8 cellular contexts compared by ENCODE assay signal in the genomic region with DNA sequence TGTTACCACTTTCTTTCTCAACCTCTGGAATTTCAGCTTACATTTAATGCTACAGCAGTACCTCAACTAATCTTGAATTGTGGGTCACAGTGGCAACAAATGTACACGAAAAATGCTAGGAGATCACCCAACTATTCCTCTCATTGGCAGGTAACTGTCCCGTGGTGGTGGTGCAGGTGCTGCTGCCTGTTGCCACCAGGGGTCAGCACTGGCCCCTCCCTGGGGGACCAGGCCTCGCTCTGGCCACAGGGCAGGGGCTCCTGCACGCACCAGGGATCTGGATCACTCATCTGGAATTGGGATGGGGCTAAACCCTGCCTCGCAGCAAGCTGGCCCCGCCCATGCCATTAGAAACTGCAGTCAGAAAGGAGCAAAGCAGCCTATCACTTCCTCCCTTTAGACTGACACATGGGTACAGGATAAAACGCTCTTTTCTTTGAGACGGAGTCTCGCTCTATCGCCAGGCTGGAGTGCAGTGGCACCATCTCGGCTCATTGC. TPM values are rescaled to one million over a fixed set of nuclear protein-coding genes. Genes with fewer than 3 reads are reported as not detected.
DNase-seq lines count a peak whose midpoint lies in the region; ATAC-seq, FAIRE-seq and TF ChIP-seq lines count a peak whose summit lies in the region.

No MANE protein-coding gene starts in this region.

- peak; percentile 34 for TF ChIP-seq POLR2A in GM12878 (IDR thresholded peaks at IDR 0.05; ENCODE audit: low read depth, low read length)

- CTCF ChIA-PET in GM12878 (lab: Yijun Ruan, JAX) = interaction anchor here (0.5 to 4.1 kb wide), 27 partner anchors 9 to 648 kb away, joined by 3 to 18 read pairs (median 4); a partner anchor contains a TSS

- H3K4me1 Mint-ChIP-seq in T-helper 1 cell treated with Interleukin-12 subunit alpha and Interleukin-12 subunit beta and Interleukin-4 antibody, amounts not matched to agents 30 μg/mL and 1 μg/mL, for 36 hours (ENCODE audit: low read depth) = peaks cover 10% of the 10 kb centered on the region
- H3K4me1 Mint-ChIP-seq in immature natural killer cell = peaks cover 0 to 5% of the 10 kb centered on the region in 2 donors

- peak; percentile 71 for DNase-seq in COLO829 (ENCODE audit: low spot score)
- DNase-seq in GM12878 (ENCODE audit: low read depth, low spot score) = no peak
- peak; percentile 37 to 51 (median 46) for DNase-seq in immature natural killer cell
- DNase-seq in stimulated activated CD4-positive, alpha-beta T cell treated with anti-CD3 and anti-CD28 coated beads, Interleukin-2, amount 100 ng/mL, for 24 hours = peak; percentile 62 to 65
- no peak for DNase-seq in globus pallidus (ENCODE audit: low spot score)

- peaks cover 8% of the 10 kb centered on the region in 2 experiments; a peak in 3 of 4 replicates for H3K36me3 ChIP-seq in GM12878 (ENCODE audit: control insufficient read depth in 2 of 2, insufficient read depth in 2 of 2, low read length in 1 of 2)

- H3K9me3 ChIP-seq in GM12878 (replicated peaks; ENCODE audit: control insufficient read depth, insufficient read depth, low read length) = no peaks in the 10 kb centered on the region

- H3K4me3 Mint-ChIP-seq in T-helper 1 cell treated with Interleukin-12 subunit alpha and Interleukin-12 subunit beta and Interleukin-4 antibody, amounts not matched to agents 30 μg/mL and 1 μg/mL, for 36 hours = no peak overlapping the region
- H3K4me3 Mint-ChIP-seq in immature natural killer cell = no peak overlapping the region

- H3K9me3 Mint-ChIP-seq in T-helper 1 cell treated with Interleukin-12 subunit alpha and Interleukin-12 subunit beta and Interleukin-4 antibody, amounts not matched to agents 30 μg/mL and 1 μg/mL, for 36 hours = no peaks in the 10 kb centered on the region
- H3K9me3 Mint-ChIP-seq in immature natural killer cell = no peaks in the 10 kb centered on the region

- H4K20me1 ChIP-seq in GM12878 (ENCODE audit: control insufficient read depth, insufficient read depth) = no peaks in the 10 kb centered on the region; the same call in 1 of the 2 replicates

- ATAC-seq in HG02798 (IDR thresholded peaks at IDR 0.05; ENCODE audit: poor library complexity, unreplicated experiment) (peak; percentile 34), GM12878 (peak; percentile 93), GM18873 (IDR thresholded peaks at IDR 0.05; ENCODE audit: low FRiP score, unreplicated experiment) (no peak)

- in situ Hi-C loops in GM12878 (cut with MboI) = no loop called here

- 39% methylated on average over 11 of the region's 11 CpGs for WGBS in GM12878 (ENCODE audit: insufficient coverage, insufficient replicate concordance, low lambda C conversion rate, missing lambda C conversion rate)

- H3K27ac ChIP-seq in GM12878 (ENCODE audit: control insufficient read depth, insufficient read depth) = no peak overlapping the region

- H3K27me3 Mint-ChIP-seq in T-helper 1 cell treated with Interleukin-12 subunit alpha and Interleukin-12 subunit beta and Interleukin-4 antibody, amounts not matched to agents 30 μg/mL and 1 μg/mL, for 36 hours (ENCODE audit: low read depth) = no peaks in the 10 kb centered on the region
- peaks cover 2 to 5% (median 4%) of the 10 kb centered on the region in 3 donors for H3K27me3 Mint-ChIP-seq in immature natural killer cell (ENCODE audit: low read depth in 3 of 3)

- POLR2A ChIA-PET in GM12878 (lab: Charles Lee) = interaction anchor here (0.8 to 1.5 kb wide), 3 partner anchors 8 to 32 kb away, joined by 3 to 4 read pairs (median 4); a partner anchor contains a TSS

- TF ChIP-seq RAD21 in GM12878 (IDR thresholded peaks at IDR 0.05; ENCODE audit: insufficient read depth, low read depth, low read length) = peak; percentile 61

- no peak overlapping the region for H3K4me3 ChIP-seq in GM12878

- peak; percentile 96 for FAIRE-seq in GM12878 (lab: Jason Lieb, UNC)

- no peaks in the 10 kb centered on the region for H3K79me2 ChIP-seq in GM12878 (ENCODE audit: control insufficient read depth, insufficient read depth, low read length)

- no peaks in the 10 kb centered on the region for H3K27me3 ChIP-seq in GM12878 (replicated peaks in 1 of 2; ENCODE audit: control insufficient read depth in 2 of 2, insufficient read depth in 2 of 2, low read length in 1 of 2)

- peaks cover 8% of the 10 kb centered on the region for H3K4me1 ChIP-seq in GM12878 (ENCODE audit: control insufficient read depth, insufficient read depth, low read length)

- TF ChIP-seq EP300 in GM12878 (IDR thresholded peaks at IDR 0.05; ENCODE audit: borderline replicate concordance in 1 of 2, control insufficient read depth in 1 of 2, low read depth in 2 of 2, low read length in 2 of 2) = no peak

- peaks cover 4% of the 10 kb centered on the region for H3K36me3 Mint-ChIP-seq in T-helper 1 cell treated with Interleukin-12 subunit alpha and Interleukin-12 subunit beta and Interleukin-4 antibody, amounts not matched to agents 30 μg/mL and 1 μg/mL, for 36 hours (ENCODE audit: low read depth)
- H3K36me3 Mint-ChIP-seq in immature natural killer cell = peaks cover 0 to 11% (median 0%) of the 10 kb centered on the region in 3 donors

- H2AFZ ChIP-seq in GM12878 (ENCODE audit: control insufficient read depth, low read depth, low read length) = no peak overlapping the region

- SMC1A ChIA-PET in GM12878 (lab: Charles Lee; ENCODE audit: uncharacterized antibody, unreplicated experiment) = interaction anchor here (0.8 to 4.0 kb wide), 11 partner anchors 12 to 412 kb away, joined by 3 to 15 read pairs (median 4); no protein-coding TSS in a partner anchor

- H3K27ac Mint-ChIP-seq in T-helper 1 cell treated with Interleukin-12 subunit alpha and Interleukin-12 subunit beta and Interleukin-4 antibody, amounts not matched to agents 30 μg/mL and 1 μg/mL, for 36 hours = peak overlapping the region; percentile 28
- peak overlapping the region in 5 of 6 donors; percentile 39 to 68 (median 61) for H3K27ac Mint-ChIP-seq in immature natural killer cell

- RAD21 ChIA-PET in GM12878 (lab: Charles Lee; ENCODE audit: unreplicated experiment) = interaction anchor here (1.1 to 3.8 kb wide), 6 partner anchors 22 to 246 kb away, joined by 3 to 19 read pairs (median 6); no protein-coding TSS in a partner anchor

- no peak overlapping the region for H3K4me2 ChIP-seq in GM12878 (ENCODE audit: control insufficient read depth, insufficient read depth)

- H3K9ac ChIP-seq in GM12878 (ENCODE audit: control insufficient read depth, insufficient read depth, low read length) = no peak overlapping the region

- intact Hi-C loops in GM12878 (cut with micrococcal nuclease; ENCODE audit: unreplicated experiment) = loop anchor here (1.0 kb wide), 1 partner anchor 199 kb away; no protein-coding TSS in a partner anchor

- BruUV-seq in GM12878 (replicated peaks; lab: Mats Ljungman, UMichigan) = no TSS peak

- peak; percentile 86 to 97 (median 95) for TF ChIP-seq CTCF in GM12878 (IDR thresholded peaks at IDR 0.05 in 2 of 3, conservative IDR thresholded peaks at IDR 0.05 in 1 of 3; ENCODE audit: control insufficient read depth in 2 of 3, extremely low read depth in 1 of 3, insufficient read depth in 1 of 3, low read depth in 3 of 3, low read length in 3 of 3)

RNA-seq across cellular contexts. Expression of a gene that starts 6.9 kb away (rescaled TPM):
- total RNA-seq in GM12878 (2013; cell fraction: nucleolus; rRNA removed) = 25.8 and 29.0 TPM in 2 replicates
- total RNA-seq in GM12878 (2014; rRNA removed) = 32.9 and 38.9 TPM in 2 replicates
- total RNA-seq in GM12878 (2014; rRNA removed; fragmentation: Illumina TruSeq; extraction: Trizol) = 25.9 and 27.0 TPM in 2 replicates
- total RNA-seq in GM12878 (2021) = 54.1 and 55.9 TPM in 2 replicates
- polyA plus RNA-seq in GM12878 (2011; ENCODE audit: low read depth) = 37.9 TPM
- polyA plus RNA-seq in GM12878 (2011; rRNA removed) = 35.6 and 54.2 TPM in 2 replicates
- 41.6 and 47.6 TPM in 2 replicates for polyA plus RNA-seq in GM12878 (2011; cell fraction: cytosol; rRNA removed)
- 54.4 and 62.1 TPM in 2 replicates for polyA plus RNA-seq in GM12878 (2011; cell fraction: nucleus; rRNA removed)
- polyA plus RNA-seq in GM12878 (2012) = 39.1 and 43.5 TPM in 2 replicates
- polyA plus RNA-seq in GM12878 (2014; fragmentation: Illumina TruSeq; extraction: Trizol) = 43.3 and 52.6 TPM in 2 replicates
- polyA plus RNA-seq in GM12878 (2014; fragmentation: Nextera tagmentation; extraction: Ambion mirVana) = 10 to 100 TPM; 14.8 to 19.3 TPM
- 46.4 and 49.3 TPM in 2 replicates for polyA plus RNA-seq in GM12878 (2014; rRNA removed)
- 10 to 100 TPM; 60.1 to 60.2 TPM for polyA plus RNA-seq in GM12878 (2016; fragmentation: Nextera tagmentation; extraction: Ambion mirVana)
- 33.2 and 42.9 TPM in 2 replicates for polyA minus RNA-seq in GM12878 (2011; rRNA and poly(A)+ RNA removed)
- polyA minus RNA-seq in GM12878 (2011; cell fraction: cytosol; rRNA and poly(A)+ RNA removed) = 13.8 and 18.2 TPM in 2 replicates
- polyA minus RNA-seq in GM12878 (2011; cell fraction: nucleus; rRNA and poly(A)+ RNA removed) = 14.7 and 20.4 TPM in 2 replicates
- polyA plus RNA-seq in immature natural killer cell = 10 to 100 TPM; 54.4 to 77.2 (median 73.6) TPM

RNA-seq across cellular contexts. Expression of a gene that starts 18.8 kb away (rescaled TPM):
- total RNA-seq in GM12878 (2013; cell fraction: nucleolus; rRNA removed) = 4.9 and 7.6 TPM in 2 replicates
- total RNA-seq in GM12878 (2014; rRNA removed) (0.22 and 0.40 TPM in 2 replicates), GM12878 (2014; rRNA removed; fragmentation: Illumina TruSeq; extraction: Trizol) (0.85 TPM in 1 of 2 replicates, not detected in the other), GM12878 (2021) (0.43 and 0.46 TPM in 2 replicates)
- not detected for polyA plus RNA-seq in GM12878 (2011; ENCODE audit: low read depth)
- polyA plus RNA-seq in GM12878 (2011; rRNA removed) (0.23 and 0.26 TPM in 2 replicates), GM12878 (2014; fragmentation: Illumina TruSeq; extraction: Trizol) (not detected in 2 replicates), GM12878 (2014; fragmentation: Nextera tagmentation; extraction: Ambion mirVana) (under 1 TPM; 0.24 to 0.60 TPM), GM12878 (2014; rRNA removed) (not detected in 2 replicates), GM12878 (2016; fragmentation: Nextera tagmentation; extraction: Ambion mirVana) (under 1 TPM; 0.47 to 0.71 TPM), immature natural killer cell (under 1 TPM in 1 of 3 donors, not detected in 2; 0.35 TPM)
- polyA plus RNA-seq in GM12878 (2011; cell fraction: cytosol; rRNA removed) = not detected in 2 replicates
- 0.51 and 0.52 TPM in 2 replicates for polyA plus RNA-seq in GM12878 (2011; cell fraction: nucleus; rRNA removed)
- polyA plus RNA-seq in GM12878 (2012) = not detected in 2 replicates
- 1.6 and 2.0 TPM in 2 replicates for polyA minus RNA-seq in GM12878 (2011; rRNA and poly(A)+ RNA removed)
- polyA minus RNA-seq in GM12878 (2011; cell fraction: cytosol; rRNA and poly(A)+ RNA removed) = not detected in 2 replicates
- polyA minus RNA-seq in GM12878 (2011; cell fraction: nucleus; rRNA and poly(A)+ RNA removed) = 3.0 and 3.5 TPM in 2 replicates

RNA-seq across cellular contexts. Expression of a gene that starts 27.6 kb away (rescaled TPM):
- total RNA-seq in GM12878 (2013; cell fraction: nucleolus; rRNA removed) = 38.2 and 40.3 TPM in 2 replicates
- 33.3 and 46.8 TPM in 2 replicates for total RNA-seq in GM12878 (2014; rRNA removed)
- 20.5 and 22.9 TPM in 2 replicates for total RNA-seq in GM12878 (2014; rRNA removed; fragmentation: Illumina TruSeq; extraction: Trizol)
- total RNA-seq in GM12878 (2021) = 81.7 and 83.8 TPM in 2 replicates
- polyA plus RNA-seq in GM12878 (2011; ENCODE audit: low read depth) = 23.6 TPM
- 21.0 and 70.3 TPM in 2 replicates for polyA plus RNA-seq in GM12878 (2011; rRNA removed)
- 82.7 and 87.2 TPM in 2 replicates for polyA plus RNA-seq in GM12878 (2011; cell fraction: cytosol; rRNA removed)
- polyA plus RNA-seq in GM12878 (2011; cell fraction: nucleus; rRNA removed) = 56.1 and 64.4 TPM in 2 replicates
- polyA plus RNA-seq in GM12878 (2012) = 62.8 and 80.6 TPM in 2 replicates
- 37.3 and 65.3 TPM in 2 replicates for polyA plus RNA-seq in GM12878 (2014; fragmentation: Illumina TruSeq; extraction: Trizol)
- 1 to 10 TPM; 2.0 to 3.5 TPM for polyA plus RNA-seq in GM12878 (2014; fragmentation: Nextera tagmentation; extraction: Ambion mirVana)
- polyA plus RNA-seq in GM12878 (2014; rRNA removed) = 81.0 and 102 TPM in 2 replicates
- 100 to 1,000 TPM; 104 to 119 TPM for polyA plus RNA-seq in GM12878 (2016; fragmentation: Nextera tagmentation; extraction: Ambion mirVana)
- 49.7 and 58.4 TPM in 2 replicates for polyA minus RNA-seq in GM12878 (2011; rRNA and poly(A)+ RNA removed)
- 36.8 and 38.8 TPM in 2 replicates for polyA minus RNA-seq in GM12878 (2011; cell fraction: cytosol; rRNA and poly(A)+ RNA removed)
- 12.7 and 24.7 TPM in 2 replicates for polyA minus RNA-seq in GM12878 (2011; cell fraction: nucleus; rRNA and poly(A)+ RNA removed)
- polyA plus RNA-seq in immature natural killer cell = 100 to 1,000 TPM in 1 of 3 donors, 10 to 100 TPM in 2; 52.2 to 117 (median 77.7) TPM

Comparison
In these comparisons a context has a peak if more than half of its experiments do, and no peak if none do; other contexts are left out.
1. DNase-seq: peak in COLO829 (single experiment), immature natural killer cell (3 of 3) and stimulated activated CD4-positive, alpha-beta T cell treated with anti-CD3 and anti-CD28 coated beads, Interleukin-2, amount 100 ng/mL, for 24 hours (2 of 2); none in GM12878 (single experiment) and globus pallidus (single experiment).